ENCODE assay signal across 1 cellular context in the genomic region with DNA sequence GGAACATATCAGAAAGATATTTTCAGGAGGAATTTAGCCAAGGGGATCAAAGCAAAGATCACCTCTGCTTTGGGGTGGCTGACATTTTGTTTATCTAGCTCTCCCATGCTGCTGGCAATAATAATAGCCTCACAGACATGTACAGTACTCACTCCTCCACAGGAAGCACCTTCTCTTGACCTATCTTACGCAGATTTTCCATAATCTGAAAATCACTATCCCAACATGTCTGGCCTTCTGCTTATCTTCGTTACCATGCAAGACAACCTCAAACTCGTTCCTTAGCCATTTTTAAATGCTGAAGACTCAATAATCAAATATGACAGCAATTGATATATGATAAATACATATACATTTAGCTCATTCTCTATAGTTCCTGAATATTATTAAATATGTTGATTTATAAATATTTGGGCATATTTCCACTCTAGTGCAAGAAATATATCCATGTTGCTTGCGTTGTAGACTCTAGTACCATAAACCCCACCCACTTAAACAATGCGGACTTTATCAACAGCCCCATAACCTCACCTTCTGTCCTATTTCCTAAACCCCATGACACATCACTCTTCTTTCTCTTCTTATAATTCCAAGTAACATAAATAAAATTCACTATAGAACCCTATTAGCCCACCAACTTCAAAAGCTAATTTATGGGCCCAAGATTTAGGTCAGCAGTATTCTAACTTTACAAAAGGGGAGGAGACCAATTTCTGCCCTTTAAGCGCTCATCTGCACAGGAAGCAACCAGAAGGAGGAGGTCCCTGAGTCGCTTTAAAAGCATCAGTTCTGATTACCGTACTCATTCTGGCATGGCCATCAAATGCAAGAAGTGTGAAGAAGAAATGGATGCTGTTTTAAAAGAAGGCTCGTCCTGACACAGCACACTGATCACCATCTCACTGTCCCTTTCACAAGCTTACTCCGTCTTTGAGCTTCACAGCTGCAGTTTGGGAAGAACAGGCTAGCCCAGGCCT.
A peak's percentile ranks its signal among the peaks of the same experiment; 100 is the strongest.
TF ChIP-seq lines count a peak whose summit lies in the region.

No MANE protein-coding gene starts in this region.

TF ChIP-seq in K562, 482 proteins besides CTCF, POLR2A, EP300 and RAD21 (continued from another document and continues in another):
- TF ChIP-seq, protein P1, sequence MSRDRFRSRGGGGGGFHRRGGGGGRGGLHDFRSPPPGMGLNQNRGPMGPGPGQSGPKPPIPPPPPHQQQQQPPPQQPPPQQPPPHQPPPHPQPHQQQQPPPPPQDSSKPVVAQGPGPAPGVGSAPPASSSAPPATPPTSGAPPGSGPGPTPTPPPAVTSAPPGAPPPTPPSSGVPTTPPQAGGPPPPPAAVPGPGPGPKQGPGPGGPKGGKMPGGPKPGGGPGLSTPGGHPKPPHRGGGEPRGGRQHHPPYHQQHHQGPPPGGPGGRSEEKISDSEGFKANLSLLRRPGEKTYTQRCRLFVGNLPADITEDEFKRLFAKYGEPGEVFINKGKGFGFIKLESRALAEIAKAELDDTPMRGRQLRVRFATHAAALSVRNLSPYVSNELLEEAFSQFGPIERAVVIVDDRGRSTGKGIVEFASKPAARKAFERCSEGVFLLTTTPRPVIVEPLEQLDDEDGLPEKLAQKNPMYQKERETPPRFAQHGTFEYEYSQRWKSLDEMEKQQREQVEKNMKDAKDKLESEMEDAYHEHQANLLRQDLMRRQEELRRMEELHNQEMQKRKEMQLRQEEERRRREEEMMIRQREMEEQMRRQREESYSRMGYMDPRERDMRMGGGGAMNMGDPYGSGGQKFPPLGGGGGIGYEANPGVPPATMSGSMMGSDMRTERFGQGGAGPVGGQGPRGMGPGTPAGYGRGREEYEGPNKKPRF (IDR thresholded peaks at IDR 0.05; ENCODE audit: low read depth, low read length): no peak
- TF ChIP-seq RBM34 (IDR thresholded peaks at IDR 0.05; ENCODE audit: borderline replicate concordance, insufficient read depth, low read length) (no peak), TAF7 (tag; IDR thresholded peaks at IDR 0.05) (no peak), FUS (optimal IDR thresholded peaks at IDR 0.05; ENCODE audit: low read depth, low read length) (no peak), BRD9 (IDR thresholded peaks at IDR 0.05; ENCODE audit: low read depth, partially characterized antibody) (no peak), ZNF77 (CRISPR knock-in tag; IDR thresholded peaks at IDR 0.05) (no peak), NR2C2 (CRISPR knock-in tag; IDR thresholded peaks at IDR 0.05) (no peak), NR2C2 (tag; IDR thresholded peaks at IDR 0.05) (peak; percentile 57), ZNF507 (tag; conservative IDR thresholded peaks at IDR 0.05) (no peak), AFF1 (IDR thresholded peaks at IDR 0.05; ENCODE audit: low read depth in 1 of 2, partially characterized antibody in 2 of 2) (no peak), LEF1 (IDR thresholded peaks at IDR 0.05) (0 out of 2 replicates have a peak, but pooled peaks have one; percentile 23), TEAD4 (IDR thresholded peaks at IDR 0.05; ENCODE audit: low read length) (peak; percentile 96), TEAD4 (CRISPR knock-in tag; IDR thresholded peaks at IDR 0.05; ENCODE audit: borderline replicate concordance) (no peak), BCL6 (CRISPR knock-in tag; IDR thresholded peaks at IDR 0.05) (no peak), CHCHD3 (CRISPR knock-in tag; IDR thresholded peaks at IDR 0.05) (no peak), HDAC6 (IDR thresholded peaks at IDR 0.05; ENCODE audit: low read depth, low read length) (no peak), BRF1 (IDR thresholded peaks at IDR 0.05; ENCODE audit: borderline replicate concordance, extremely low read depth, insufficient read length) (no peak), HDAC1 (IDR thresholded peaks at IDR 0.05) (peak; percentile 20 to 95; a peak in 2 of 4 replicates), SRSF7 (optimal IDR thresholded peaks at IDR 0.05; ENCODE audit: low read depth, low read length) (no peak), NR2C1 (IDR thresholded peaks at IDR 0.05) (no peak), NR2C1 (tag; IDR thresholded peaks at IDR 0.05) (0 out of 2 replicates have a peak, but pooled peaks have one; percentile 43), NR1H2 (CRISPR knock-in tag; IDR thresholded peaks at IDR 0.05) (no peak), REST (CRISPR knock-in tag; IDR thresholded peaks at IDR 0.05; ENCODE audit: low read depth) (no peak), HMBOX1 (IDR thresholded peaks at IDR 0.05) (no peak), TBL1XR1 (IDR thresholded peaks at IDR 0.05; ENCODE audit: low read length in 2 of 2) (peak in 1 of 2 experiments; percentile 43; a peak in 1 of 4 replicates), ETV1 (tag; conservative IDR thresholded peaks at IDR 0.05; ENCODE audit: low read depth) (peak; percentile 81), ILK (tag; IDR thresholded peaks at IDR 0.05; ENCODE audit: borderline replicate concordance, low read depth) (no peak)
- TF ChIP-seq, protein P2, sequence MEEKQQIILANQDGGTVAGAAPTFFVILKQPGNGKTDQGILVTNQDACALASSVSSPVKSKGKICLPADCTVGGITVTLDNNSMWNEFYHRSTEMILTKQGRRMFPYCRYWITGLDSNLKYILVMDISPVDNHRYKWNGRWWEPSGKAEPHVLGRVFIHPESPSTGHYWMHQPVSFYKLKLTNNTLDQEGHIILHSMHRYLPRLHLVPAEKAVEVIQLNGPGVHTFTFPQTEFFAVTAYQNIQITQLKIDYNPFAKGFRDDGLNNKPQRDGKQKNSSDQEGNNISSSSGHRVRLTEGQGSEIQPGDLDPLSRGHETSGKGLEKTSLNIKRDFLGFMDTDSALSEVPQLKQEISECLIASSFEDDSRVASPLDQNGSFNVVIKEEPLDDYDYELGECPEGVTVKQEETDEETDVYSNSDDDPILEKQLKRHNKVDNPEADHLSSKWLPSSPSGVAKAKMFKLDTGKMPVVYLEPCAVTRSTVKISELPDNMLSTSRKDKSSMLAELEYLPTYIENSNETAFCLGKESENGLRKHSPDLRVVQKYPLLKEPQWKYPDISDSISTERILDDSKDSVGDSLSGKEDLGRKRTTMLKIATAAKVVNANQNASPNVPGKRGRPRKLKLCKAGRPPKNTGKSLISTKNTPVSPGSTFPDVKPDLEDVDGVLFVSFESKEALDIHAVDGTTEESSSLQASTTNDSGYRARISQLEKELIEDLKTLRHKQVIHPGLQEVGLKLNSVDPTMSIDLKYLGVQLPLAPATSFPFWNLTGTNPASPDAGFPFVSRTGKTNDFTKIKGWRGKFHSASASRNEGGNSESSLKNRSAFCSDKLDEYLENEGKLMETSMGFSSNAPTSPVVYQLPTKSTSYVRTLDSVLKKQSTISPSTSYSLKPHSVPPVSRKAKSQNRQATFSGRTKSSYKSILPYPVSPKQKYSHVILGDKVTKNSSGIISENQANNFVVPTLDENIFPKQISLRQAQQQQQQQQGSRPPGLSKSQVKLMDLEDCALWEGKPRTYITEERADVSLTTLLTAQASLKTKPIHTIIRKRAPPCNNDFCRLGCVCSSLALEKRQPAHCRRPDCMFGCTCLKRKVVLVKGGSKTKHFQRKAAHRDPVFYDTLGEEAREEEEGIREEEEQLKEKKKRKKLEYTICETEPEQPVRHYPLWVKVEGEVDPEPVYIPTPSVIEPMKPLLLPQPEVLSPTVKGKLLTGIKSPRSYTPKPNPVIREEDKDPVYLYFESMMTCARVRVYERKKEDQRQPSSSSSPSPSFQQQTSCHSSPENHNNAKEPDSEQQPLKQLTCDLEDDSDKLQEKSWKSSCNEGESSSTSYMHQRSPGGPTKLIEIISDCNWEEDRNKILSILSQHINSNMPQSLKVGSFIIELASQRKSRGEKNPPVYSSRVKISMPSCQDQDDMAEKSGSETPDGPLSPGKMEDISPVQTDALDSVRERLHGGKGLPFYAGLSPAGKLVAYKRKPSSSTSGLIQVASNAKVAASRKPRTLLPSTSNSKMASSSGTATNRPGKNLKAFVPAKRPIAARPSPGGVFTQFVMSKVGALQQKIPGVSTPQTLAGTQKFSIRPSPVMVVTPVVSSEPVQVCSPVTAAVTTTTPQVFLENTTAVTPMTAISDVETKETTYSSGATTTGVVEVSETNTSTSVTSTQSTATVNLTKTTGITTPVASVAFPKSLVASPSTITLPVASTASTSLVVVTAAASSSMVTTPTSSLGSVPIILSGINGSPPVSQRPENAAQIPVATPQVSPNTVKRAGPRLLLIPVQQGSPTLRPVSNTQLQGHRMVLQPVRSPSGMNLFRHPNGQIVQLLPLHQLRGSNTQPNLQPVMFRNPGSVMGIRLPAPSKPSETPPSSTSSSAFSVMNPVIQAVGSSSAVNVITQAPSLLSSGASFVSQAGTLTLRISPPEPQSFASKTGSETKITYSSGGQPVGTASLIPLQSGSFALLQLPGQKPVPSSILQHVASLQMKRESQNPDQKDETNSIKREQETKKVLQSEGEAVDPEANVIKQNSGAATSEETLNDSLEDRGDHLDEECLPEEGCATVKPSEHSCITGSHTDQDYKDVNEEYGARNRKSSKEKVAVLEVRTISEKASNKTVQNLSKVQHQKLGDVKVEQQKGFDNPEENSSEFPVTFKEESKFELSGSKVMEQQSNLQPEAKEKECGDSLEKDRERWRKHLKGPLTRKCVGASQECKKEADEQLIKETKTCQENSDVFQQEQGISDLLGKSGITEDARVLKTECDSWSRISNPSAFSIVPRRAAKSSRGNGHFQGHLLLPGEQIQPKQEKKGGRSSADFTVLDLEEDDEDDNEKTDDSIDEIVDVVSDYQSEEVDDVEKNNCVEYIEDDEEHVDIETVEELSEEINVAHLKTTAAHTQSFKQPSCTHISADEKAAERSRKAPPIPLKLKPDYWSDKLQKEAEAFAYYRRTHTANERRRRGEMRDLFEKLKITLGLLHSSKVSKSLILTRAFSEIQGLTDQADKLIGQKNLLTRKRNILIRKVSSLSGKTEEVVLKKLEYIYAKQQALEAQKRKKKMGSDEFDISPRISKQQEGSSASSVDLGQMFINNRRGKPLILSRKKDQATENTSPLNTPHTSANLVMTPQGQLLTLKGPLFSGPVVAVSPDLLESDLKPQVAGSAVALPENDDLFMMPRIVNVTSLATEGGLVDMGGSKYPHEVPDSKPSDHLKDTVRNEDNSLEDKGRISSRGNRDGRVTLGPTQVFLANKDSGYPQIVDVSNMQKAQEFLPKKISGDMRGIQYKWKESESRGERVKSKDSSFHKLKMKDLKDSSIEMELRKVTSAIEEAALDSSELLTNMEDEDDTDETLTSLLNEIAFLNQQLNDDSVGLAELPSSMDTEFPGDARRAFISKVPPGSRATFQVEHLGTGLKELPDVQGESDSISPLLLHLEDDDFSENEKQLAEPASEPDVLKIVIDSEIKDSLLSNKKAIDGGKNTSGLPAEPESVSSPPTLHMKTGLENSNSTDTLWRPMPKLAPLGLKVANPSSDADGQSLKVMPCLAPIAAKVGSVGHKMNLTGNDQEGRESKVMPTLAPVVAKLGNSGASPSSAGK (IDR thresholded peaks at IDR 0.05): peak; percentile 15; the same call in 1 of the 2 replicates
- TF ChIP-seq, protein P3, sequence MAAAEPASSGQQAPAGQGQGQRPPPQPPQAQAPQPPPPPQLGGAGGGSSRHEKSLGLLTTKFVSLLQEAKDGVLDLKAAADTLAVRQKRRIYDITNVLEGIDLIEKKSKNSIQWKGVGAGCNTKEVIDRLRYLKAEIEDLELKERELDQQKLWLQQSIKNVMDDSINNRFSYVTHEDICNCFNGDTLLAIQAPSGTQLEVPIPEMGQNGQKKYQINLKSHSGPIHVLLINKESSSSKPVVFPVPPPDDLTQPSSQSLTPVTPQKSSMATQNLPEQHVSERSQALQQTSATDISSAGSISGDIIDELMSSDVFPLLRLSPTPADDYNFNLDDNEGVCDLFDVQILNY (CRISPR knock-in tag; IDR thresholded peaks at IDR 0.05): no peak
